8 cellular contexts compared by ENCODE assay signal in the genomic region with DNA sequence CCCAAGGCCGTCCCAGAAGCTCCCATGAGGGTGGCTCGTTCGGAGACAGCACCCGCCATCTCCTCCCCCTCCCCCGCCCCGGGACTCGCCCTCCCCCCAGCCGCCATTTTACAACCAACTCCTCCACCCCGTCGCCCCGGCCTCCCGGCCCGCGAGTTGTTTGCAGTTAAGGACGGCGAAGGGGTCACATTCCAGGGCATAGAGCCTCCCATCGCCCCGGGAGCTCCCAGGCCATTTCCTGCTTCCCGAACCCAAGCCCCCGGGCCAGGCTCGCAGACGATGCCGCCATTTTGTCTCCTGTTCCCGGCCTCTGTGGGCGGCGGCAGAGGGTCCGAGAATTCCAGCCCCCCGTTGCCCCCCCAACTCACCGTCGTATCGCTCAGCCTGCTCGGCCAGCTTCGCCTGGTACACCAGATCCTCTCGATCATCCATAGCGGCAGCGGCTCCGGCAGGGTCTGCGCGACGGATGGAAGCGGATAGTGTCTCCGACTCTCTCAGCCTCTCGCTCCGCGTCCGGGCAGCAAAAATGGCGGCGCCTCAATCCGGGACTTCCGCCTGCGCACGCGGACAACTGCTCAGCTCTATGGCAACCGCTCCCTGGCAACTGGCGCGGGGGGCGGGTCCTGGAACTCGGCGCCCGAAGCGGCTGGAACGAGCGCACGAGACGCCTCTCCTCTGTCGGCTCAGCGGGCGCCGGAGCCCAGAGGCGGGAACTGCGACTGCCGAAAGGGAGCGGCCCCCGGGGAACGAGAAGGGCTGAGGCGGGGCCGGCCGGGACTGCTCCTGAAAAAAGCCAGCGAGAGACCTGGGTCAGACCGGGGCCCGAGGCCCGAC.
DNase-seq lines count a peak whose midpoint lies in the region; ATAC-seq lines count a peak whose summit lies in the region.

A gene (minus strand): TSS at position 544 of the 834 bp plus-strand sequence. CDS start 112 bp downstream, at position 432.

- DNase-seq in AG08395 (ENCODE audit: low spot score) (peak; percentile 96), NCI-H345 treated with DMSO at 0.1 percent for 48 hours (lab: John Stamatoyannopoulos, UW; ENCODE audit: unreplicated experiment) (peak; percentile 81), iris pigment epithelial cell (ENCODE audit: low read depth) (peak; percentile 95)
- peak; percentile 93 for DNase-seq in activated CD4-positive, CD25-positive, alpha-beta regulatory T cell treated with anti-CD3 and anti-CD28 coated beads, Interleukin-2, amount 50 U/mL, for 16 hours (ENCODE audit: low read depth, low spot score)
- peak; percentile 90 to 91 for DNase-seq in central memory CD8-positive, alpha-beta T cell (ENCODE audit: low spot score in 2 of 2)
- DNase-seq in stimulated activated CD4-positive, alpha-beta T cell treated with anti-CD3 and anti-CD28 coated beads, Interleukin-12 subunit alpha, Interleukin-12 subunit beta, amount 100 ng/mL, for 4 hours, result peak; percentile 97

- peak within 1 kb of the TSS; percentile 100 for H3K4me3 Mint-ChIP-seq in central memory CD8-positive, alpha-beta T cell

- H3K36me3 Mint-ChIP-seq in central memory CD8-positive, alpha-beta T cell (ENCODE audit: insufficient read depth), result peaks cover 30% of the 10 kb centered on the region

- H3K9me3 Mint-ChIP-seq in central memory CD8-positive, alpha-beta T cell, result no peaks in the 10 kb centered on the region

- peaks cover 44% of the 10 kb centered on the region for H3K4me1 Mint-ChIP-seq in central memory CD8-positive, alpha-beta T cell

- ATAC-seq in GM19023 (IDR thresholded peaks at IDR 0.05; ENCODE audit: unreplicated experiment), result peak; percentile 87
- ATAC-seq in HG03280 (IDR thresholded peaks at IDR 0.05; ENCODE audit: unreplicated experiment), result peak; percentile 93
- ATAC-seq in central memory CD8-positive, alpha-beta T cell (replicated peaks; ENCODE audit: extremely low read depth, poor library complexity, severe bottlenecking), result peak; percentile 92

- H3K27me3 Mint-ChIP-seq in central memory CD8-positive, alpha-beta T cell, result no peaks in the 10 kb centered on the region

- H3K27ac Mint-ChIP-seq in central memory CD8-positive, alpha-beta T cell (ENCODE audit: low read depth), result peak within 1 kb of the TSS; percentile 100

Comparison
In these comparisons a context has a peak if more than half of its experiments do, and no peak if none do; other contexts are left out.
1. Peak in every context shown above with its lines: DNase-seq and ATAC-seq.